In genomic region chr2:120736955-120737801, GRCh38 we compare ENCODE assay signal across 8 cellular contexts. TPM values are rescaled to one million over a fixed set of nuclear protein-coding genes. Genes with fewer than 3 reads are reported as not detected.
A peak's percentile ranks its signal among the peaks of the same experiment; 100 is the strongest.
DNase-seq lines count a peak whose midpoint lies in the region; ATAC-seq, FAIRE-seq and TF ChIP-seq lines count a peak whose summit lies in the region.

No MANE protein-coding gene starts in this region.

- POLR2A ChIA-PET in H1 (lab: Charles Lee; ENCODE audit: partially characterized antibody): interaction anchor here (0.7 to 6.6 kb wide), 28 partner anchors 9 to 338 kb away, joined by 3 to 38 read pairs (median 3); no protein-coding TSS in a partner anchor

- H3K4ac ChIP-seq in H1 (replicated peaks; ENCODE audit: insufficient read length, low read depth, low read length): peak overlapping the region; percentile 58

- H3K14ac ChIP-seq in H1 (ENCODE audit: insufficient read length): peak overlapping the region; percentile 42

- peak overlapping the region; percentile 49 for H4K91ac ChIP-seq in H1 (replicated peaks; ENCODE audit: insufficient read length, low read length)

- H2BK20ac ChIP-seq in H1 (ENCODE audit: low read length): no peak overlapping the region

- peak in 1 of 2 experiments; percentile 18; a peak in 1 of 4 replicates for TF ChIP-seq RAD21 in H1 (IDR thresholded peaks at IDR 0.05 in 1 of 2, conservative IDR thresholded peaks at IDR 0.05 in 1 of 2; ENCODE audit: low read depth in 2 of 2, low read length in 2 of 2)

- peak overlapping the region; percentile 81 for H3K56ac ChIP-seq in H1 (replicated peaks; ENCODE audit: insufficient read length, low read depth, low read length)

- ATAC-seq in HG02759 (IDR thresholded peaks at IDR 0.05; ENCODE audit: unreplicated experiment): no peak

- FAIRE-seq in H1 (lab: Jason Lieb, UNC) (no peak), H54 (lab: Jason Lieb, UNC) (no peak)

- 0 out of 2 replicates have a peak overlapping the region, but pooled peaks have one; percentile 79 for H3K27ac ChIP-seq in H1 (ENCODE audit: low read depth, low read length)

- peak in 1 of 2 experiments; percentile 13; a peak in 1 of 3 replicates for TF ChIP-seq EP300 in H1 (IDR thresholded peaks at IDR 0.05; ENCODE audit: borderline replicate concordance in 1 of 2, low read depth in 2 of 2, low read length in 2 of 2)

- H3K18ac ChIP-seq in H1 (ENCODE audit: extremely low read depth, low read length): peak overlapping the region; percentile 92

- H2AK5ac ChIP-seq in H1 (ENCODE audit: low read depth, low read length): no peak overlapping the region

- H3K4me2 ChIP-seq in H1 (ENCODE audit: insufficient read depth in 1 of 2, low read depth in 2 of 2, low read length in 2 of 2): peak overlapping the region; percentile 91 to 99

- WGBS in H1 (ENCODE audit: extremely low coverage in 1 of 2, insufficient coverage in 1 of 2, insufficient read length in 1 of 2, insufficient replicate concordance in 2 of 2, low coverage in 1 of 2, low lambda C conversion rate in 2 of 2, missing lambda C conversion rate in 1 of 2), 2 experiments: 1% methylated on average over 55 of the region's 55 CpGs; no CpG with 5 or more reads in 1 of the 2 experiments

- CTCF ChIA-PET in H1 (lab: Charles Lee; ENCODE audit: partially characterized antibody): interaction anchor here (0.7 to 4.4 kb wide), 26 partner anchors 13 to 334 kb away, joined by 3 to 20 read pairs (median 4); no protein-coding TSS in a partner anchor

- DNase-seq in EL (peak; percentile 95), NCI-H345 treated with DMSO at 0.1 percent for 48 hours (lab: John Stamatoyannopoulos, UW; ENCODE audit: unreplicated experiment) (peak; percentile 20), H1 (ENCODE audit: low read depth in 1 of 2, low spot score in 2 of 2) (peak; percentile 71 to 72), midbrain (lab: John Stamatoyannopoulos, UW) (peak; percentile 42), H54 (ENCODE audit: insufficient read length, low spot score) (no peak), NCI-H187 treated with DMSO at 0.1 percent for 48 hours (lab: John Stamatoyannopoulos, UW) (no peak), NOMO-1 treated with dmso at 0.1 percent for 144 hours (lab: John Stamatoyannopoulos, UW; ENCODE audit: unreplicated experiment) (no peak)

- peak overlapping the region; percentile 95 for H2BK5ac ChIP-seq in H1 (ENCODE audit: low read depth, low read length)

- H3K27me3 ChIP-seq in H1 (replicated peaks in 1 of 4; ENCODE audit: control insufficient read depth in 3 of 4, extremely low read depth in 1 of 4, insufficient read depth in 3 of 4, low read length in 3 of 4): no peaks in the 10 kb centered on the region; a peak in 1 of 7 replicates

- no peak overlapping the region for H2AFZ ChIP-seq in H1 (ENCODE audit: low read length)

- peaks cover 2% of the 10 kb centered on the region; the same call in 1 of the 2 replicates for H3K79me1 ChIP-seq in H1 (ENCODE audit: low read depth, low read length)

- peaks cover 0 to 45% of the 10 kb centered on the region in 2 experiments; a peak in 2 of 4 replicates for H3K79me2 ChIP-seq in H1 (ENCODE audit: control insufficient read depth in 1 of 2, insufficient read depth in 2 of 2, low read length in 2 of 2)

- H2BK15ac ChIP-seq in H1 (ENCODE audit: low read length): 0 out of 2 replicates have a peak overlapping the region, but pooled peaks have one; percentile 29

- no peaks in the 10 kb centered on the region; a peak in 1 of 8 replicates for H3K36me3 ChIP-seq in H1 (ENCODE audit: control insufficient read depth in 2 of 4, insufficient read depth in 4 of 4, low read length in 3 of 4)

- peaks cover 12 to 29% (median 19%) of the 10 kb centered on the region in 4 experiments for H3K4me1 ChIP-seq in H1 (replicated peaks in 1 of 4; ENCODE audit: control insufficient read depth in 3 of 4, insufficient read depth in 4 of 4, low read length in 3 of 4)

- no peak for TF ChIP-seq CTCF in H1 (IDR thresholded peaks at IDR 0.05; ENCODE audit: control extremely low read depth in 1 of 3, insufficient read depth in 1 of 3, low read depth in 1 of 3, low read length in 3 of 3)

- peaks cover 37% of the 10 kb centered on the region for H3K23me2 ChIP-seq in H1 (ENCODE audit: low read depth, low read length)

- TF ChIP-seq POLR2A in H1 (IDR thresholded peaks at IDR 0.05; ENCODE audit: control extremely low read depth in 1 of 2, low read depth in 2 of 2, low read length in 2 of 2): no peak; a peak in 1 of 3 replicates
- TF ChIP-seq POLR2A in H54 (IDR thresholded peaks at IDR 0.05; ENCODE audit: low read depth, low read length): no peak

- peak overlapping the region; percentile 68; the same call in 1 of the 2 replicates for H2BK12ac ChIP-seq in H1 (ENCODE audit: low read depth, low read length)

- no peak overlapping the region for H2BK120ac ChIP-seq in H1 (replicated peaks; ENCODE audit: low read depth, low read length)

- H3K4me3 ChIP-seq in H1 (ENCODE audit: extremely low read depth in 1 of 4, insufficient read depth in 2 of 4, low read depth in 3 of 4, low read length in 4 of 4): peak overlapping the region; percentile 80 to 91 (median 89)

- no peaks in the 10 kb centered on the region for H3K9me3 ChIP-seq in H1 (ENCODE audit: insufficient read depth in 2 of 2, low read depth in 1 of 2, low read length in 1 of 2)

- H4K8ac ChIP-seq in H1 (ENCODE audit: extremely low read depth, insufficient read depth, low read length): peak overlapping the region; percentile 52

- peak overlapping the region in 3 of 4 experiments; percentile 40 to 88 (median 44); a peak in 6 of 7 replicates for H3K9ac ChIP-seq in H1 (replicated peaks in 1 of 4; ENCODE audit: extremely low read depth in 1 of 4, low read depth in 3 of 4, low read length in 3 of 4)

- H4K5ac ChIP-seq in H1 (ENCODE audit: insufficient read length, low read depth, low read length): peak overlapping the region; percentile 42

- H4K20me1 ChIP-seq in H1 (replicated peaks in 1 of 2; ENCODE audit: control insufficient read depth in 1 of 2, insufficient read depth in 2 of 2, low read length in 2 of 2): no peaks in the 10 kb centered on the region

- no peak overlapping the region for H3K23ac ChIP-seq in H1 (ENCODE audit: insufficient read length)

TF ChIP-seq in H1, 55 proteins besides CTCF, POLR2A, EP300 and RAD21 (continues in another document):
- peak; percentile 6; the same call in 1 of the 2 replicates for TF ChIP-seq SUZ12 (IDR thresholded peaks at IDR 0.05; ENCODE audit: low read length)
- TF ChIP-seq RXRA (IDR thresholded peaks at IDR 0.05; ENCODE audit: insufficient read depth, low read depth, low read length): no peak
- TF ChIP-seq CBX5 (IDR thresholded peaks at IDR 0.05; ENCODE audit: low read depth, low read length): no peak
- TF ChIP-seq HDAC2 (IDR thresholded peaks at IDR 0.05; ENCODE audit: borderline replicate concordance in 1 of 2, low read depth in 2 of 2, low read length in 2 of 2): peak in 1 of 2 experiments; percentile 85; a peak in 1 of 4 replicates
- no peak for TF ChIP-seq SIRT6 (IDR thresholded peaks at IDR 0.05; ENCODE audit: low read length)
- TF ChIP-seq CHD2 (IDR thresholded peaks at IDR 0.05; ENCODE audit: low read length): no peak
- no peak for TF ChIP-seq FOSL1 (IDR thresholded peaks at IDR 0.05; ENCODE audit: insufficient read depth, low read depth, low read length)
- no peak for TF ChIP-seq ATF3 (IDR thresholded peaks at IDR 0.05; ENCODE audit: insufficient read depth, low read depth, low read length)
- no peak for TF ChIP-seq NANOG (IDR thresholded peaks at IDR 0.05; ENCODE audit: insufficient read depth, low read depth, low read length, poor library complexity, severe bottlenecking)
- no peak for TF ChIP-seq ASH2L (IDR thresholded peaks at IDR 0.05; ENCODE audit: low read length)
- TF ChIP-seq CREB1 (IDR thresholded peaks at IDR 0.05): peak; percentile 18; the same call in 1 of the 2 replicates
- TF ChIP-seq MAX (IDR thresholded peaks at IDR 0.05): no peak
- TF ChIP-seq BRCA1 (IDR thresholded peaks at IDR 0.05; ENCODE audit: low read depth, low read length): no peak
- peak; percentile 65 for TF ChIP-seq RBBP5 (IDR thresholded peaks at IDR 0.05; ENCODE audit: borderline replicate concordance, low read depth, low read length)

RNA-seq across cellular contexts. Expression of gene GLI2, which starts 1.5 kb away (rescaled TPM):
- total RNA-seq in H1 (2021; fragmentation: NEBNext Ultra II Directional; extraction: Animal tissue kit (Norgen Biotek cat#: 25700)): 46.9 and 49.8 TPM in 2 replicates
- 18.4 and 28.8 TPM in 2 replicates for polyA plus RNA-seq in H1 (2011; rRNA removed)
- polyA plus RNA-seq in H1 (2011; cell fraction: cytosol; rRNA removed): 12.7 TPM
- 59.5 TPM for polyA plus RNA-seq in H1 (2011; cell fraction: nucleus; rRNA removed)
- polyA plus RNA-seq in H1 (2012, experiment 1 of 2): 17.6 to 27.8 TPM (median 24.7 TPM) in 4 replicates
- polyA plus RNA-seq in H1 (2012, experiment 2 of 2): 9.7 TPM
- 17.1 TPM for polyA plus RNA-seq in H1 (2013, experiment 1 of 2)
- 16.9 TPM for polyA plus RNA-seq in H1 (2013, experiment 2 of 2)
- polyA minus RNA-seq in H1 (2011; rRNA and poly(A)+ RNA removed): 17.2 and 19.9 TPM in 2 replicates
- polyA minus RNA-seq in H1 (2011; cell fraction: cytosol; rRNA and poly(A)+ RNA removed): 23.0 TPM
- 42.4 TPM for polyA minus RNA-seq in H1 (2011; cell fraction: nucleus; rRNA and poly(A)+ RNA removed)

Comparison
In these comparisons a context has a peak if more than half of its experiments do, and no peak if none do; other contexts are left out.
1. DNase-seq: peak in EL (single experiment), NCI-H345 treated with DMSO at 0.1 percent for 48 hours (single experiment), H1 (2 of 2) and midbrain (single experiment); none in H54 (single experiment), NCI-H187 treated with DMSO at 0.1 percent for 48 hours (single experiment) and NOMO-1 treated with dmso at 0.1 percent for 144 hours (single experiment).